ENCODE assay signal across 1 cellular context in genomic region chr16:397135-397661, GRCh38.
TF ChIP-seq lines count a peak whose summit lies in the region.

TSS of gene NME4 (plus strand) at chr16:397199. CDS start at chr16:397223, 24 bp downstream.

TF ChIP-seq in H1, 55 proteins besides CTCF, POLR2A, EP300 and RAD21 (continued from another document):
- TF ChIP-seq TAF1 (IDR thresholded peaks at IDR 0.05; ENCODE audit: low read depth, low read length), result peak; percentile 66
- peak; percentile 77 for TF ChIP-seq PHF8 (conservative IDR thresholded peaks at IDR 0.05; ENCODE audit: low read depth, low read length)
- TF ChIP-seq USF2 (IDR thresholded peaks at IDR 0.05; ENCODE audit: low read length), result no peak
- no peak for TF ChIP-seq RBBP5 (IDR thresholded peaks at IDR 0.05; ENCODE audit: borderline replicate concordance, low read depth, low read length)
- TF ChIP-seq MAX (IDR thresholded peaks at IDR 0.05), result peak; percentile 74
- no peak for TF ChIP-seq NANOG (IDR thresholded peaks at IDR 0.05; ENCODE audit: insufficient read depth, low read depth, low read length, poor library complexity, severe bottlenecking)
- no peak for TF ChIP-seq ASH2L (IDR thresholded peaks at IDR 0.05; ENCODE audit: low read length)
